ENCODE assay signal across 1 cellular context in genomic region chr1:19007491-19008441, GRCh38.
TF ChIP-seq lines count a peak whose summit lies in the region.

No MANE protein-coding gene starts in this region.

TF ChIP-seq in HepG2, 621 proteins besides CTCF, POLR2A, EP300 and RAD21 (continued from another document and continues in another):
- TF ChIP-seq RERE (CRISPR knock-in tag; IDR thresholded peaks at IDR 0.05; ENCODE audit: low read depth): no peak
- no peak for TF ChIP-seq ZNF546 (CRISPR knock-in tag; conservative IDR thresholded peaks at IDR 0.05)
- no peak for TF ChIP-seq PTBP1 (IDR thresholded peaks at IDR 0.05; ENCODE audit: low read depth, low read length, poor library complexity, severe bottlenecking)
- TF ChIP-seq SMAD3 (CRISPR knock-in tag; IDR thresholded peaks at IDR 0.05): no peak
- TF ChIP-seq RARA (CRISPR knock-in tag; IDR thresholded peaks at IDR 0.05): peak; percentile 78
- no peak for TF ChIP-seq ISX (CRISPR knock-in tag; conservative IDR thresholded peaks at IDR 0.05)
- TF ChIP-seq IKZF1 (IDR thresholded peaks at IDR 0.05): no peak
- TF ChIP-seq MTERF4 (CRISPR knock-in tag; IDR thresholded peaks at IDR 0.05): no peak
- TF ChIP-seq SMAD1 (CRISPR knock-in tag; IDR thresholded peaks at IDR 0.05; ENCODE audit: borderline replicate concordance, low read depth): no peak
- no peak for TF ChIP-seq GPN1 (CRISPR knock-in tag; IDR thresholded peaks at IDR 0.05; ENCODE audit: borderline replicate concordance)
- no peak for TF ChIP-seq E2F5 (CRISPR knock-in tag; conservative IDR thresholded peaks at IDR 0.05)
- no peak for TF ChIP-seq ZFAT (CRISPR knock-in tag; conservative IDR thresholded peaks at IDR 0.05)
- no peak for TF ChIP-seq KDM5A (IDR thresholded peaks at IDR 0.05; ENCODE audit: borderline replicate concordance, low read length)
- 0 out of 2 replicates have a peak, but pooled peaks have one; percentile 11 for TF ChIP-seq ARID5B (CRISPR knock-in tag; IDR thresholded peaks at IDR 0.05)
- TF ChIP-seq ZBTB20 (CRISPR knock-in tag; IDR thresholded peaks at IDR 0.05; ENCODE audit: borderline replicate concordance, low read depth): no peak
- no peak for TF ChIP-seq ZNF761 (CRISPR knock-in tag; conservative IDR thresholded peaks at IDR 0.05)
- no peak for TF ChIP-seq ZNF841 (CRISPR knock-in tag; IDR thresholded peaks at IDR 0.05; ENCODE audit: borderline replicate concordance)
- TF ChIP-seq ZBTB25 (CRISPR knock-in tag; IDR thresholded peaks at IDR 0.05): no peak
- TF ChIP-seq TRIM24 (CRISPR knock-in tag; IDR thresholded peaks at IDR 0.05): no peak
- TF ChIP-seq ZSCAN29 (CRISPR knock-in tag; conservative IDR thresholded peaks at IDR 0.05): no peak
- no peak for TF ChIP-seq HOMEZ (CRISPR knock-in tag; IDR thresholded peaks at IDR 0.05; ENCODE audit: low read depth)
- TF ChIP-seq ZBTB33 (CRISPR knock-in tag; IDR thresholded peaks at IDR 0.05): no peak
- TF ChIP-seq SP140L (CRISPR knock-in tag; IDR thresholded peaks at IDR 0.05; ENCODE audit: borderline replicate concordance): no peak
- no peak for TF ChIP-seq ZNF879 (CRISPR knock-in tag; IDR thresholded peaks at IDR 0.05)
- no peak for TF ChIP-seq MLLT10 (CRISPR knock-in tag; IDR thresholded peaks at IDR 0.05)
- TF ChIP-seq CBX2 (IDR thresholded peaks at IDR 0.05; ENCODE audit: low read depth, low read length): no peak
- TF ChIP-seq CBX2 (CRISPR knock-in tag; IDR thresholded peaks at IDR 0.05; ENCODE audit: low read depth): no peak
- TF ChIP-seq ZNF281 (CRISPR knock-in tag; IDR thresholded peaks at IDR 0.05; ENCODE audit: borderline replicate concordance): no peak
- TF ChIP-seq NFIC (IDR thresholded peaks at IDR 0.05; ENCODE audit: low read length): 0 out of 2 replicates have a peak, but pooled peaks have one; percentile 4
- TF ChIP-seq BRF2 (CRISPR knock-in tag; IDR thresholded peaks at IDR 0.05): no peak
- no peak for TF ChIP-seq ZBTB3 (CRISPR knock-in tag; IDR thresholded peaks at IDR 0.05; ENCODE audit: borderline replicate concordance, low read depth)
- TF ChIP-seq ZNF577 (CRISPR knock-in tag; IDR thresholded peaks at IDR 0.05; ENCODE audit: borderline replicate concordance, low read depth): no peak
